ENCODE assay signal across 15 cellular contexts in genomic region chr9:108186996-108187395, GRCh38.
DNase-seq lines count a peak whose midpoint lies in the region; ATAC-seq and TF ChIP-seq lines count a peak whose summit lies in the region.
"Had no signal": no experiment of that assay in that cellular context is flagged by ENCODE, and none has a peak within 500 bp of the region (broad histone marks: within the 10 kb centered on the region; RNA-seq: fewer than 3 reads in every experiment).

No MANE protein-coding gene starts in this region.

- H3K4me1 ChIP-seq in thyroid gland, result no peaks in the 10 kb centered on the region

- WGBS in thyroid gland, 2 donors, result 60 to 93% methylated on average over 1 of the region's 1 CpG

- no peaks in the 10 kb centered on the region for H3K27me3 ChIP-seq in thyroid gland
- H3K27me3 ChIP-seq: esophagus squamous epithelium had no signal

- intact Hi-C loops in thyroid gland (cut with DNase I), result no loop called here

- DNase-seq in NCI-H2196 (lab: John Stamatoyannopoulos, UW; ENCODE audit: unreplicated experiment) (peak; percentile 16), NCI-H2196 treated with DMSO at 0.1 percent for 48 hours (lab: John Stamatoyannopoulos, UW; ENCODE audit: unreplicated experiment) (no peak), fibroblast of peridontal ligament (ENCODE audit: extremely low read depth) (peak; percentile 93), midbrain (lab: John Stamatoyannopoulos, UW) (peak; percentile 23), thyroid gland (peak; percentile 8 to 14), mesenteric fat pad (ENCODE audit: low spot score) (no peak), UCSD-AML1 (lab: John Stamatoyannopoulos, UW; ENCODE audit: unreplicated experiment) (no peak)
- DNase-seq: activated CD4-positive, alpha-beta T cell treated with anti-CD3 and anti-CD28 coated beads for 48 hours; cerebellar nuclear complex; esophagus squamous epithelium; NCI-H1930; T-cell had no signal

- H3K36me3 ChIP-seq in thyroid gland, result no peaks in the 10 kb centered on the region
- H3K36me3 ChIP-seq: esophagus squamous epithelium, thoracic aorta had no signal

- TF ChIP-seq POLR2A in thyroid gland (IDR thresholded peaks at IDR 0.05), result no peak

- no peak overlapping the region for H3K27ac ChIP-seq in thyroid gland
- H3K27ac ChIP-seq: esophagus squamous epithelium, thoracic aorta had no signal

- H3K9me3 ChIP-seq in thyroid gland, result no peaks in the 10 kb centered on the region
- H3K9me3 ChIP-seq: esophagus squamous epithelium, thoracic aorta had no signal

- H3K4me3 ChIP-seq in thyroid gland (replicated peaks in 1 of 3), result no peak overlapping the region
- H3K4me3 ChIP-seq: esophagus squamous epithelium, K562, thoracic aorta had no signal

- TF ChIP-seq CTCF in thyroid gland (IDR thresholded peaks at IDR 0.05), result no peak

- no peak for ATAC-seq in GM21576 (IDR thresholded peaks at IDR 0.05; ENCODE audit: unreplicated experiment)
- ATAC-seq: K562, T-cell had no signal

Comparison
In these comparisons a context has a peak if more than half of its experiments do, and no peak if none do; other contexts are left out.
1. DNase-seq: peak in NCI-H2196 (single experiment), fibroblast of peridontal ligament (single experiment), midbrain (single experiment) and thyroid gland (2 of 2); none in NCI-H2196 treated with DMSO at 0.1 percent for 48 hours (single experiment), mesenteric fat pad (single experiment) and UCSD-AML1 (single experiment).